In genomic region chr6:33841070-33841469, GRCh38 we compare ENCODE assay signal across 2 cellular contexts.
TF ChIP-seq lines count a peak whose summit lies in the region.

No MANE protein-coding gene starts in this region.

TF ChIP-seq in SK-N-SH, 30 proteins besides CTCF, POLR2A, EP300 and RAD21:
- TF ChIP-seq ZBTB33 (IDR thresholded peaks at IDR 0.05; ENCODE audit: borderline replicate concordance, low read depth) (no peak), REST (IDR thresholded peaks at IDR 0.05; ENCODE audit: low read depth, low read length) (peak; percentile 82), CHD2 (IDR thresholded peaks at IDR 0.05; ENCODE audit: low read length, partially characterized antibody) (no peak), SIN3A (IDR thresholded peaks at IDR 0.05; ENCODE audit: borderline replicate concordance, low read depth, low read length) (no peak), MEF2A (IDR thresholded peaks at IDR 0.05; ENCODE audit: borderline replicate concordance, low read depth) (no peak)

TF ChIP-seq in SK-N-SH treated with all-trans-retinoic acid at 6 μM for 48 hours, 23 proteins besides CTCF, POLR2A, EP300 and RAD21 (continued from another document):
- TF ChIP-seq POU6F1 (CRISPR knock-in tag; IDR thresholded peaks at IDR 0.05; ENCODE audit: borderline replicate concordance, low read depth) (no peak), RARB (CRISPR knock-in tag; IDR thresholded peaks at IDR 0.05) (no peak), TSHZ2 (CRISPR knock-in tag; IDR thresholded peaks at IDR 0.05) (no peak)
